9 cellular contexts compared by ENCODE assay signal in the genomic region with DNA sequence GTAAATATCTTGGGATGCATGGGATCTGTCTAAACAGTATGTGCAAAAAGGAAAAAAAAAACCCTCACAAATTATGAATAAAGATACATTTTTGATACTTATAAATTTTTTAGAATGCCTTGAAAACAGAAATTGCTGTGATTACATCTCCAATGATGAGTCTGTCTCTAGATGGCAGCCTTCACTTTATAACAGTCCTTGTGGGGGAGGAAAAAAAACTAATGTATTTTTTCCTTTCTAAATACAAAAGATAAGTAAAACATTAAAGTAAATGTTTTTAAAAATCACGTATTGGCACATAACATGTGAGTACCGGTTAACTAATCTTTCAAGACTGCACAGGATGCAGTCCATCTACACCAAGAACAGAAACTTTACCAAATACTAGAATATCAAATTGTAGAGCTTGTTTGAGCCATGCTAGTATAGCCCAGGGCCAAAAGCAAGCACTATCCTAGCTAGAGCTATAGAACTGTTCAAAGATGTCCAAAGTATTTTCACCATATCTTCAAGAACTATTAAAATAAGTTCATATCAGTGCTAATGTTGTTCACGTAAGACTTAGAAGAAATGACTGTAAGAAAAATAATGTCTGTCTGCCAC.
DNase-seq lines count a peak whose midpoint lies in the region; ATAC-seq and TF ChIP-seq lines count a peak whose summit lies in the region.
"Had no signal": no experiment of that assay in that cellular context is flagged by ENCODE, and none has a peak within 500 bp of the region (broad histone marks: within the 10 kb centered on the region; RNA-seq: fewer than 3 reads in every experiment).

No MANE protein-coding gene starts in this region.

- no peaks in the 10 kb centered on the region for H3K27me3 ChIP-seq in Caco-2 (replicated peaks; ENCODE audit: control insufficient read depth, insufficient read depth, low read length)
- H3K27me3 ChIP-seq in Loucy (ENCODE audit: insufficient read depth, low read length, poor library complexity, severe bottlenecking): no peaks in the 10 kb centered on the region

- no peaks in the 10 kb centered on the region for H3K9me2 ChIP-seq in Loucy (replicated peaks; ENCODE audit: low read depth, low read length)

- H3K27me3 Mint-ChIP-seq in Caco-2 (ENCODE audit: insufficient read depth, unreplicated experiment) (no peaks in the 10 kb centered on the region), chondrocyte (ENCODE audit: low read depth) (no peaks in the 10 kb centered on the region)

- peaks cover 10% of the 10 kb centered on the region for H3K4me1 Mint-ChIP-seq in Caco-2 (ENCODE audit: low read depth, unreplicated experiment)
- H3K4me1 Mint-ChIP-seq in chondrocyte (ENCODE audit: low read depth): peaks cover 9% of the 10 kb centered on the region

- peak; percentile 10 to 30 for TF ChIP-seq CTCF in Caco-2 (IDR thresholded peaks at IDR 0.05; ENCODE audit: insufficient read depth in 1 of 2, low read depth in 1 of 2, low read length in 1 of 2, severe bottlenecking in 1 of 2, unreplicated experiment in 1 of 2)
- TF ChIP-seq CTCF in Loucy (conservative IDR thresholded peaks at IDR 0.05; ENCODE audit: low read length): peak; percentile 54
- peak; percentile 76 for TF ChIP-seq CTCF in chondrocyte (IDR thresholded peaks at IDR 0.05)

- POLR2A ChIA-PET in Caco-2 (lab: Charles Lee): interaction anchor here (1.8 kb wide), 1 partner anchor 207 kb away, joined by 10 read pairs; a partner anchor contains a TSS

- H3K36me3 ChIP-seq in Caco-2 (ENCODE audit: control insufficient read depth, insufficient read depth, low read length) (no peaks in the 10 kb centered on the region), Loucy (ENCODE audit: insufficient read depth, low read length) (peaks cover 18% of the 10 kb centered on the region)

- H3K4me3 ChIP-seq in Caco-2 (ENCODE audit: low read depth, low read length): no peak overlapping the region
- no peak overlapping the region for H3K4me3 ChIP-seq in Loucy (ENCODE audit: low read length, poor library complexity, severe bottlenecking)

- no TSS peak for BruUV-seq in Caco-2 (replicated peaks; lab: Mats Ljungman, UMichigan)

- intact Hi-C loops in Caco-2 (cut with micrococcal nuclease; ENCODE audit: unreplicated experiment): loop anchor here (1.0 to 5.0 kb wide), 5 partner anchors 33 to 469 kb away; a partner anchor contains a TSS

- CTCF ChIA-PET in Caco-2 (lab: Charles Lee): interaction anchor here (0.6 to 2.6 kb wide), 5 partner anchors 31 to 468 kb away, joined by 3 to 55 read pairs (median 5); a partner anchor contains a TSS

- DNase-seq in Caco-2: no peak
- no peak for DNase-seq in chondrocyte (ENCODE audit: low spot score)
- peak; percentile 27 to 42 for DNase-seq in lung microvascular endothelial cell (ENCODE audit: low read depth in 2 of 2)
- DNase-seq in amniotic stem cell (lab: John Stamatoyannopoulos, UW): no peak
- DNase-seq in glomerular visceral epithelial cell (ENCODE audit: extremely low spot score): no peak
- DNase-seq: activated effector memory CD4-positive, alpha-beta T cell treated with anti-CD3 and anti-CD28 coated beads, Interleukin-2, amount 50 U/mL, for 16 hours had no signal

- no peaks in the 10 kb centered on the region for H3K9me3 ChIP-seq in Caco-2
- H3K9me3 ChIP-seq in Loucy (ENCODE audit: insufficient read depth, low read depth, low read length): no peaks in the 10 kb centered on the region

- no peak overlapping the region for H3K9ac ChIP-seq in Loucy (ENCODE audit: low read depth, low read length, poor library complexity, severe bottlenecking)

- H3K36me3 Mint-ChIP-seq in Caco-2 (ENCODE audit: insufficient read depth, unreplicated experiment): peaks cover 6% of the 10 kb centered on the region
- H3K36me3 Mint-ChIP-seq in chondrocyte (ENCODE audit: low read depth): peaks cover 5% of the 10 kb centered on the region

- H3F3A ChIP-seq in Loucy (ENCODE audit: low read depth): no peaks in the 10 kb centered on the region

- H3K4me3 Mint-ChIP-seq in Caco-2 (ENCODE audit: unreplicated experiment): no peak overlapping the region
- H3K4me3 Mint-ChIP-seq in chondrocyte (ENCODE audit: unreplicated experiment): no peak overlapping the region

- H3K9me3 Mint-ChIP-seq in Caco-2 (ENCODE audit: unreplicated experiment) (no peaks in the 10 kb centered on the region), chondrocyte (ENCODE audit: low read depth) (peaks cover 3% of the 10 kb centered on the region)

- no peak for ATAC-seq in HG02970 (IDR thresholded peaks at IDR 0.05; ENCODE audit: low FRiP score, unreplicated experiment)
- ATAC-seq in GM21825 (IDR thresholded peaks at IDR 0.05; ENCODE audit: unreplicated experiment): no peak

- no peaks in the 10 kb centered on the region for H4K20me1 ChIP-seq in Loucy (ENCODE audit: insufficient read depth, low read length, poor library complexity, severe bottlenecking)

- no peak overlapping the region for H3K4me2 ChIP-seq in Loucy (ENCODE audit: low read depth, low read length, poor library complexity, severe bottlenecking)

- H3K4me1 ChIP-seq in Caco-2 (0 out of 2 replicates have a peak, but pooled peaks cover 8% of the 10 kb centered on the region), Loucy (ENCODE audit: insufficient read depth, low read length, poor library complexity, severe bottlenecking) (peaks cover 10% of the 10 kb centered on the region)

- H3K27ac Mint-ChIP-seq in Caco-2 (ENCODE audit: unreplicated experiment): no peak overlapping the region
- H3K27ac Mint-ChIP-seq in chondrocyte (ENCODE audit: unreplicated experiment): no peak overlapping the region

- H3K79me2 ChIP-seq in Loucy (ENCODE audit: insufficient read depth, low read length): peaks cover 8% of the 10 kb centered on the region; the same call in 1 of the 2 replicates

- no peak overlapping the region for H2AFZ ChIP-seq in Loucy (ENCODE audit: low read length)

Comparison
In these comparisons a context has a peak if more than half of its experiments do, and no peak if none do; other contexts are left out.
1. DNase-seq: peak in lung microvascular endothelial cell (2 of 2); none in Caco-2 (0 of 2), chondrocyte (single experiment), amniotic stem cell (single experiment) and glomerular visceral epithelial cell (single experiment).
2. CTCF ChIP-seq: peak in every context shown above with its lines; median percentile 76 in chondrocyte; 54 in Loucy; 20 in Caco-2.